14 cellular contexts compared by ENCODE assay signal in the genomic region with DNA sequence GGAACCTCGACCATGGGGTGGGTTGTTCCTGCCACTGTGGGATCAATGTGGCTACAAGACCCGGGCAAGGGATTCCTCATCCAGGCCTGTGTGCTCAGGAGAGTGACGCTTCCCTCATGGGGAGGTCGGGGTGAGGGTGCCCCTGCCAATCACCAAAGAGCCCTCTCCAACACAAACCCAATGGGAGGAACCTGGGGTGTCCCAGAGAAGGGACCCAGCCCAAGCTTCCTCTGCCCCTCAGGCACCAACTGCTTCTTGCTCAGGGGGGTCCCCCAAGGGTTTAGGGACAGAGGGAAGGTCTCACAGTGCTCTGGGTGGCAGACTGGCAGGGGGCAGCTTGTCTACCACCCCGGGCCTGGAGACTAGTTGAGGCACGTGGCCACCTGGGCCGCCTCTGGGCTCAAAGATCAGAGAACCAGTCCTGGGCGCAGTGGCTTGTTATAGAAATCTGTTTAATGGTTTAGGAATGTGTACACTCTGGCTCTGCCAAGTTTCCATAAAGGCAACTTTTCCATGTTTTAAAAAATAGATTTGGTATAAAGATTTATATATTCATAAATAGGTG. TPM values are rescaled to one million over a fixed set of nuclear protein-coding genes. Genes with fewer than 3 reads are reported as not detected.
A peak's percentile ranks its signal among the peaks of the same experiment; 100 is the strongest.
DNase-seq lines count a peak whose midpoint lies in the region; ATAC-seq and TF ChIP-seq lines count a peak whose summit lies in the region.
"Had no signal": no experiment of that assay in that cellular context is flagged by ENCODE, and none has a peak within 500 bp of the region (broad histone marks: within the 10 kb centered on the region; RNA-seq: fewer than 3 reads in every experiment).

No MANE protein-coding gene starts in this region.

- intact Hi-C loops in IMR-90 (cut with micrococcal nuclease) = no loop called here
- intact Hi-C loops in sigmoid colon (cut with DNase I) = loop anchor here (2.0 to 5.0 kb wide), 2 partner anchors 35 to 116 kb away; no protein-coding TSS in a partner anchor
- intact Hi-C loops in Calu3 (cut with micrococcal nuclease; ENCODE audit: unreplicated experiment) = no loop called here

- H3K23ac ChIP-seq in IMR-90 (ENCODE audit: low read depth, low read length) = no peak overlapping the region

- H3K9me3 ChIP-seq in IMR-90 (ENCODE audit: control insufficient read depth, insufficient read depth, low read length) = no peaks in the 10 kb centered on the region
- no peaks in the 10 kb centered on the region for H3K9me3 ChIP-seq in hepatocyte (ENCODE audit: low read depth)
- H3K9me3 ChIP-seq in sigmoid colon = no peaks in the 10 kb centered on the region
- H3K9me3 ChIP-seq: spleen had no signal

- TF ChIP-seq POLR2A in IMR-90 (IDR thresholded peaks at IDR 0.05; ENCODE audit: low read depth, low read length) = no peak
- TF ChIP-seq POLR2A in sigmoid colon (IDR thresholded peaks at IDR 0.05) = no peak

- H3K79me1 ChIP-seq in IMR-90 (ENCODE audit: low read depth in 1 of 2, low read length in 2 of 2) = no peaks in the 10 kb centered on the region

- no peak overlapping the region for H2BK120ac ChIP-seq in IMR-90 (ENCODE audit: low read depth, low read length)

- peak; percentile 57 for ATAC-seq in IMR-90 (ENCODE audit: low read depth)
- ATAC-seq in HG02973 (IDR thresholded peaks at IDR 0.05; ENCODE audit: unreplicated experiment) = no peak
- no peak for ATAC-seq in GM19463 (IDR thresholded peaks at IDR 0.05; ENCODE audit: unreplicated experiment)

- no peaks in the 10 kb centered on the region for H3K27me3 ChIP-seq in IMR-90 (ENCODE audit: control insufficient read depth, insufficient read depth, low read length)
- no peaks in the 10 kb centered on the region for H3K27me3 ChIP-seq in hepatocyte
- H3K27me3 ChIP-seq in sigmoid colon = no peaks in the 10 kb centered on the region
- H3K27me3 ChIP-seq: spleen had no signal

- POLR2A ChIA-PET in IMR-90 (lab: Charles Lee; ENCODE audit: unreplicated experiment) = no interaction called here

- no peaks in the 10 kb centered on the region for H3K9me2 ChIP-seq in hepatocyte (replicated peaks; ENCODE audit: insufficient read depth)

- H2BK15ac ChIP-seq in IMR-90 (ENCODE audit: low read depth, low read length) = no peak overlapping the region

- H3K4me1 ChIP-seq in IMR-90 (ENCODE audit: control insufficient read depth, insufficient read depth, low read length) (peaks cover 4% of the 10 kb centered on the region), hepatocyte (ENCODE audit: insufficient read depth) (no peaks in the 10 kb centered on the region), sigmoid colon (peaks cover 0 to 12% (median 8%) of the 10 kb centered on the region in 4 donors)

- H3K36me3 Mint-ChIP-seq in Calu3 (ENCODE audit: insufficient read depth, unreplicated experiment) = peaks cover 17% of the 10 kb centered on the region

- no peaks in the 10 kb centered on the region for H3K27me3 Mint-ChIP-seq in Calu3 (ENCODE audit: unreplicated experiment)

- no peaks in the 10 kb centered on the region for H3K9me1 ChIP-seq in IMR-90 (ENCODE audit: insufficient read depth, low read length)

- H3K27ac Mint-ChIP-seq in Calu3 (ENCODE audit: unreplicated experiment) = no peak overlapping the region
- H3K27ac Mint-ChIP-seq: memory B cell had no signal

- peak overlapping the region in 1 of 2 experiments; percentile 33; a peak in 1 of 4 replicates for H4K8ac ChIP-seq in IMR-90 (ENCODE audit: low read depth in 2 of 2, low read length in 2 of 2)

- H2AK5ac ChIP-seq in IMR-90 (ENCODE audit: low read depth, low read length) = no peak overlapping the region

- H3K4me1 Mint-ChIP-seq in Calu3 (ENCODE audit: low read depth, unreplicated experiment) = no peaks in the 10 kb centered on the region
- H3K4me1 Mint-ChIP-seq: memory B cell had no signal

- H2AFZ ChIP-seq in IMR-90 (replicated peaks; ENCODE audit: low read length, poor library complexity) (peak overlapping the region; percentile 67), hepatocyte (no peak overlapping the region)

- no peaks in the 10 kb centered on the region for H3K79me2 ChIP-seq in hepatocyte

- H2AK9ac ChIP-seq in IMR-90 (replicated peaks; ENCODE audit: low read depth, low read length, poor library complexity) = peak overlapping the region; percentile 67

- CTCF ChIA-PET in IMR-90 (lab: Yijun Ruan, JAX) (no interaction called here), Calu3 (lab: Charles Lee) (interaction anchor here (1.3 kb wide), 1 partner anchor 34 kb away, joined by 4 read pairs; no protein-coding TSS in a partner anchor)

- no peak overlapping the region for H3K4me3 Mint-ChIP-seq in Calu3 (ENCODE audit: low read depth, unreplicated experiment)
- H3K4me3 Mint-ChIP-seq: CD8-positive, alpha-beta T cell; memory B cell had no signal

- DNase-seq in IMR-90 = peak; percentile 23
- peak; percentile 63 for DNase-seq in dermis blood vessel endothelial cell
- DNase-seq in hepatocyte (ENCODE audit: low spot score) = no peak
- DNase-seq in sigmoid colon = peak; percentile 82
- no peak for DNase-seq in Calu3
- DNase-seq in 8988T = no peak
- DNase-seq: activated CD4-positive, CD25-positive, alpha-beta regulatory T cell treated with anti-CD3 and anti-CD28 coated beads, Interleukin-2, amount 50 U/mL, for 72 hours; effector CD8-positive, alpha-beta T cell; NCI-H187; spleen had no signal

- dilution Hi-C loops in IMR-90 (cut with HindIII; ENCODE audit: low sequenced_read_pairs, unreplicated experiment) = no loop called here

- 0 out of 2 replicates have a peak overlapping the region, but pooled peaks have one; percentile 15 for H3K18ac ChIP-seq in IMR-90 (ENCODE audit: low read depth, low read length)

- H3K9ac ChIP-seq in IMR-90 (ENCODE audit: low read depth, low read length) = no peak overlapping the region

- H4K20me1 ChIP-seq in IMR-90 (ENCODE audit: insufficient read depth, low read length) (no peaks in the 10 kb centered on the region), hepatocyte (ENCODE audit: insufficient read depth, poor library complexity, severe bottlenecking) (no peaks in the 10 kb centered on the region)

- H2BK5ac ChIP-seq in IMR-90 (ENCODE audit: low read depth, low read length, poor library complexity, severe bottlenecking) = peak overlapping the region; percentile 29

- no peak overlapping the region for H3K56ac ChIP-seq in IMR-90 (ENCODE audit: extremely low read depth, insufficient read depth, low read length)

- peak overlapping the region; percentile 18; the same call in 1 of the 2 replicates for H4K5ac ChIP-seq in IMR-90 (ENCODE audit: low read depth, low read length)

- H3K36me3 ChIP-seq in IMR-90 (ENCODE audit: control insufficient read depth, insufficient read depth, low read length) = peaks cover 3% of the 10 kb centered on the region
- no peaks in the 10 kb centered on the region for H3K36me3 ChIP-seq in hepatocyte (replicated peaks; ENCODE audit: insufficient read depth, low read depth)
- H3K36me3 ChIP-seq in sigmoid colon = peaks cover 0 to 7% (median 0%) of the 10 kb centered on the region in 4 donors

- no peak overlapping the region for H2BK20ac ChIP-seq in IMR-90 (ENCODE audit: low read depth, low read length)

- no peaks in the 10 kb centered on the region for H3K9me3 Mint-ChIP-seq in Calu3 (ENCODE audit: low read depth, unreplicated experiment)
- H3K9me3 Mint-ChIP-seq: CD8-positive, alpha-beta T cell; memory B cell had no signal

- TF ChIP-seq RAD21 in IMR-90 (IDR thresholded peaks at IDR 0.05; ENCODE audit: low read length) = no peak

- in situ Hi-C loops in IMR-90 (cut with MboI; ENCODE audit: low sequenced_read_pairs) = no loop called here

- H3K14ac ChIP-seq in IMR-90 (replicated peaks; ENCODE audit: low read depth, low read length) = no peak overlapping the region

- no peak for TF ChIP-seq EP300 in sigmoid colon (IDR thresholded peaks at IDR 0.05)

- WGBS in IMR-90 (ENCODE audit: extremely low coverage in 2 of 2, insufficient read length in 1 of 2), 2 experiments = no CpG with 5 or more reads among the region's 8 CpGs
- WGBS in hepatocyte (ENCODE audit: low lambda C conversion rate, missing lambda C conversion rate) = 88% methylated on average over 8 of the region's 8 CpGs
- WGBS in sigmoid colon, 2 donors = 60 to 76% methylated on average over 8 of the region's 8 CpGs

- H3K27ac ChIP-seq in IMR-90 (ENCODE audit: insufficient read depth, low read length) (peak overlapping the region; percentile 20; the same call in 1 of the 2 replicates), hepatocyte (peak overlapping the region; percentile 84), sigmoid colon (peak overlapping the region; percentile 72 to 85 (median 83))

- TF ChIP-seq CTCF in IMR-90 (conservative IDR thresholded peaks at IDR 0.05; ENCODE audit: low read depth, low read length) (no peak), hepatocyte (IDR thresholded peaks at IDR 0.05; ENCODE audit: poor library complexity) (no peak), sigmoid colon (IDR thresholded peaks at IDR 0.05) (no peak), Calu3 (IDR thresholded peaks at IDR 0.05; ENCODE audit: unreplicated experiment) (no peak)

- H3K4me2 ChIP-seq in IMR-90 (ENCODE audit: low read depth, low read length) = peak overlapping the region; percentile 16; the same call in 1 of the 2 replicates
- H3K4me2 ChIP-seq in hepatocyte = no peak overlapping the region

- no peak overlapping the region for H3K4ac ChIP-seq in IMR-90 (ENCODE audit: low read depth, low read length)

- H3K4me3 ChIP-seq in IMR-90 (ENCODE audit: insufficient read depth, low read depth, low read length) (no peak overlapping the region), hepatocyte (no peak overlapping the region), sigmoid colon (no peak overlapping the region)
- H3K4me3 ChIP-seq: spleen had no signal

- BruUV-seq in IMR-90 (replicated peaks; lab: Mats Ljungman, UMichigan) (no TSS peak), Calu3 (replicated peaks; lab: Mats Ljungman, UMichigan) (no TSS peak)

- no peak overlapping the region for H4K91ac ChIP-seq in IMR-90 (ENCODE audit: insufficient read depth, low read depth, low read length)

RNA-seq across cellular contexts. Expression of a gene that starts 26.6 kb away (rescaled TPM):
- not detected in 2 replicates for total RNA-seq in IMR-90 (2012; rRNA removed)
- not detected in 2 replicates for polyA plus RNA-seq in IMR-90 (2012; rRNA removed)
- not detected in 2 replicates for polyA plus RNA-seq in IMR-90 (2012; cell fraction: cytosol; rRNA removed)
- not detected in 2 replicates for polyA plus RNA-seq in IMR-90 (2012; cell fraction: nucleus; rRNA removed; ENCODE audit: low replicate concordance)
- not detected in 2 replicates for total RNA-seq in dermis blood vessel endothelial cell
- total RNA-seq in hepatocyte = not detected in 2 replicates
- polyA plus RNA-seq in hepatocyte = not detected in 2 replicates
- not detected for total RNA-seq in sigmoid colon
- under 1 TPM in 1 of 3 donors, not detected in 2; 0.26 TPM for polyA plus RNA-seq in sigmoid colon
- total RNA-seq in Calu3 (2022) = not detected in 2 replicates
- total RNA-seq: CD8-positive, alpha-beta T cell had no signal

RNA-seq across cellular contexts. Expression of a gene that starts 34.4 kb away (rescaled TPM):
- total RNA-seq in IMR-90 (2012; rRNA removed) = 9.2 and 9.9 TPM in 2 replicates
- 14.0 and 15.7 TPM in 2 replicates for polyA plus RNA-seq in IMR-90 (2012; rRNA removed)
- 6.9 and 17.3 TPM in 2 replicates for polyA plus RNA-seq in IMR-90 (2012; cell fraction: cytosol; rRNA removed)
- polyA plus RNA-seq in IMR-90 (2012; cell fraction: nucleus; rRNA removed; ENCODE audit: low replicate concordance) = 14.8 and 26.5 TPM in 2 replicates
- total RNA-seq in dermis blood vessel endothelial cell = 68.8 and 116 TPM in 2 replicates
- total RNA-seq in hepatocyte = 22.2 and 23.5 TPM in 2 replicates
- polyA plus RNA-seq in hepatocyte = 23.2 and 27.1 TPM in 2 replicates
- 1 to 10 TPM; 2.8 to 5.8 (median 4.0) TPM for total RNA-seq in sigmoid colon
- polyA plus RNA-seq in sigmoid colon = 10 to 100 TPM in 2 of 3 donors, 1 to 10 TPM in 1; 9.6 to 31.3 (median 10.9) TPM
- total RNA-seq in Calu3 (2022) = 21.2 and 27.4 TPM in 2 replicates

Comparison
In these comparisons a context has a peak if more than half of its experiments do, and no peak if none do; other contexts are left out.
1. DNase-seq: peak in IMR-90 (single experiment), dermis blood vessel endothelial cell (single experiment) and sigmoid colon (single experiment); none in hepatocyte (single experiment), Calu3 (single experiment) and 8988T (single experiment).
2. H3K27ac ChIP-seq: peak in every context shown above with its lines; median percentile 84 in hepatocyte; 83 in sigmoid colon; 20 in IMR-90.